Comparison of ENCODE assay signal across 8 cellular contexts in the genomic region with DNA sequence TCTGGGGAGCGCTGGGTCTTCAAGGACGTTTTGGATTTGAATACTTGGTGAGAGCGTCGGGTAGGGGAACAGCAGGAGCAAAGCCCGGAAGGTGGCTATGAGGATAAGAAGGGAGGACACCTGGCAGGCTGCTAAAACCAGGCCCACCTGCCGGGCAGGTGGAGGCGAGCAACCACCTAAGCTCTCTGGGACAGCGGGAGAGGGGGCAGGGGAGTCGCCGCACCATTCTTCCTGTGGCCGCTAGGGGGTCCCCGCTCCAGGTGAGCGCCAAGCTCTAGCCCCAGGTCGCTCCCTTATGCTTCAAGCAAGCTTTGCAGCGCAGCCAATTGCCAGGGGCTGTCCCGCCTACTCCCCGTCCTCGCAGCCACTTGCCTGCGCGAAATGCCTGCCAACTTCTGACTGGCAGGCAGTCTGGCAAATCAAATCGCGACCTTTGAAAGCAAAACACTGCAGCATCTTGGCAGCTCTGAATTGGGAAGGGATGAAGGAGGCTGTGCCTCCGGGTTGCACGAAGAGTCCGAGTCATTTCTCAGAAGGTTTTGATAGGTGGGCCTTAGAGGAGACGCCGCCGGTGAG. TPM values are rescaled to one million over a fixed set of nuclear protein-coding genes. Genes with fewer than 3 reads are reported as not detected.
DNase-seq lines count a peak whose midpoint lies in the region; ATAC-seq and TF ChIP-seq lines count a peak whose summit lies in the region.

NIPAL3 (plus strand) TSS at position 469 of the 576 bp plus-strand sequence. CDS start 3,746 bp downstream, outside the sequence.

- peak within 1 kb of the TSS; percentile 90 for H3K4me3 Mint-ChIP-seq in activated CD8-positive, alpha-beta memory T cell treated with anti-CD3 and anti-CD28 coated beads, Interleukin-2, amount 10 ng/mL, durations not matched to agents 7 days and 5 days
- peak within 1 kb of the TSS; percentile 76 for H3K4me3 Mint-ChIP-seq in endodermal cell

- no peaks in the 10 kb centered on the region for H3K27me3 Mint-ChIP-seq in activated CD8-positive, alpha-beta memory T cell treated with anti-CD3 and anti-CD28 coated beads, Interleukin-2, amount 10 ng/mL, durations not matched to agents 7 days and 5 days
- peaks cover 3% of the 10 kb centered on the region for H3K27me3 Mint-ChIP-seq in endodermal cell (ENCODE audit: insufficient read depth)

- ATAC-seq in GM21381 (IDR thresholded peaks at IDR 0.05; ENCODE audit: unreplicated experiment) = peak; percentile 97
- ATAC-seq in activated CD8-positive, alpha-beta memory T cell treated with anti-CD3 and anti-CD28 coated beads, Interleukin-2, amount 10 ng/mL, durations not matched to agents 7 days and 5 days = peak; percentile 97

- H3K9me3 ChIP-seq in endodermal cell (ENCODE audit: control insufficient read depth, low read length) = no peaks in the 10 kb centered on the region

- H3K4me3 ChIP-seq in endodermal cell (ENCODE audit: low read length) = peak within 1 kb of the TSS; percentile 90

- H3K9ac ChIP-seq in endodermal cell (ENCODE audit: extremely low read depth, low read length, poor library complexity, severe bottlenecking) = no peak within 1 kb of the TSS

- peak within 1 kb of the TSS; percentile 87 for H3K27ac Mint-ChIP-seq in activated CD8-positive, alpha-beta memory T cell treated with anti-CD3 and anti-CD28 coated beads, Interleukin-2, amount 10 ng/mL, durations not matched to agents 7 days and 5 days
- H3K27ac Mint-ChIP-seq in endodermal cell = peak within 1 kb of the TSS; percentile 89

- H3K27ac ChIP-seq in endodermal cell (ENCODE audit: low read depth, low read length) = no peak within 1 kb of the TSS

- in situ Hi-C loops in Caki2 (cut with HindIII; ENCODE audit: low pct_unique_long_range_greater_than_20kb, low sequenced_read_pairs) = loop anchor here (25.0 kb wide), 1 partner anchor 222 kb away; the partner anchor contains the start of gene SRRM1

- TF ChIP-seq CTCF in endodermal cell (conservative IDR thresholded peaks at IDR 0.05) = peak; percentile 94

- H3K27me3 ChIP-seq in endodermal cell (ENCODE audit: control insufficient read depth, insufficient read depth, low read length, poor library complexity, severe bottlenecking) = no peaks in the 10 kb centered on the region

- peaks cover 53% of the 10 kb centered on the region for H3K4me1 Mint-ChIP-seq in activated CD8-positive, alpha-beta memory T cell treated with anti-CD3 and anti-CD28 coated beads, Interleukin-2, amount 10 ng/mL, durations not matched to agents 7 days and 5 days
- H3K4me1 Mint-ChIP-seq in endodermal cell = peaks cover 15% of the 10 kb centered on the region

- H3K36me3 Mint-ChIP-seq in activated CD8-positive, alpha-beta memory T cell treated with anti-CD3 and anti-CD28 coated beads, Interleukin-2, amount 10 ng/mL, durations not matched to agents 7 days and 5 days = peaks cover 2% of the 10 kb centered on the region
- no peaks in the 10 kb centered on the region for H3K36me3 Mint-ChIP-seq in endodermal cell (ENCODE audit: low read depth)

- DNase-seq in Caki2 (ENCODE audit: low read depth) (peak; percentile 96), HUDEP-2 (lab: John Stamatoyannopoulos, UW; ENCODE audit: unreplicated experiment in 76 of 76) (peak in 75 of 76 experiments; percentile 48 to 99 (median 96)), NOMO-1 treated with dmso at 0.1 percent for 144 hours (lab: John Stamatoyannopoulos, UW; ENCODE audit: unreplicated experiment) (peak; percentile 97), endodermal cell (peak; percentile 99), mesenteric fat pad (ENCODE audit: low spot score) (peak; percentile 96)
- DNase-seq in activated CD8-positive, alpha-beta memory T cell treated with anti-CD3 and anti-CD28 coated beads, Interleukin-2, amount 10 ng/mL, durations not matched to agents 7 days and 5 days = peak; percentile 100
- DNase-seq in stimulated activated CD8-positive, alpha-beta memory T cell treated with anti-CD3 and anti-CD28 coated beads, Interleukin-15, amount 100 ng/mL, for 24 hours (ENCODE audit: low read depth) = peak; percentile 76

- H3K4me1 ChIP-seq in endodermal cell (ENCODE audit: control insufficient read depth, insufficient read depth, low read length) = no peaks in the 10 kb centered on the region

- WGBS in endodermal cell (ENCODE audit: insufficient coverage in 1 of 2, insufficient read length in 1 of 2), 2 experiments = 3% methylated on average over 23 to 28 of the region's 28 CpGs

- no peaks in the 10 kb centered on the region for H3K9me3 Mint-ChIP-seq in activated CD8-positive, alpha-beta memory T cell treated with anti-CD3 and anti-CD28 coated beads, Interleukin-2, amount 10 ng/mL, durations not matched to agents 7 days and 5 days (ENCODE audit: low read depth)
- H3K9me3 Mint-ChIP-seq in endodermal cell = no peaks in the 10 kb centered on the region

- no peaks in the 10 kb centered on the region for H3K36me3 ChIP-seq in endodermal cell (ENCODE audit: control insufficient read depth, insufficient read depth, low read length)

- CTCF ChIA-PET in activated CD8-positive, alpha-beta memory T cell treated with anti-CD3 and anti-CD28 coated beads, Interleukin-2, amount 10 ng/mL, durations not matched to agents 7 days and 5 days (lab: Charles Lee) = interaction anchor here (0.7 to 4.5 kb wide), 48 partner anchors 9 to 448 kb away, joined by 3 to 72 read pairs (median 4); partner anchors contain the start of genes CLIC4, IFNLR1 and RCAN3

RNA-seq across cellular contexts. Expression of gene NIPAL3, which starts in this region (rescaled TPM):
- 10.4 and 11.8 TPM in 2 replicates for total RNA-seq in Caki2 (2014; rRNA removed; shearing (Covaris generic); ENCODE audit: low replicate concordance)
- total RNA-seq in activated CD8-positive, alpha-beta memory T cell treated with anti-CD3 and anti-CD28 coated beads, Interleukin-2, amount 10 ng/mL, durations not matched to agents 7 days and 5 days = 10 to 100 TPM; 35.4 to 44.2 TPM
- total RNA-seq in endodermal cell = 1 to 10 TPM; 4.7 to 5.5 TPM
- polyA plus RNA-seq in endodermal cell (2013, experiment 1 of 2) = 7.9 TPM
- 7.4 TPM for polyA plus RNA-seq in endodermal cell (2013, experiment 2 of 2)
- total RNA-seq in mesenteric fat pad = 9.6 TPM
